Comparison of ENCODE assay signal across 9 cellular contexts in genomic region chr11:45332486-45332934, GRCh38. TPM values are rescaled to one million over a fixed set of nuclear protein-coding genes. Genes with fewer than 3 reads are reported as not detected.
DNase-seq lines count a peak whose midpoint lies in the region; ATAC-seq and TF ChIP-seq lines count a peak whose summit lies in the region.
"Had no signal": no experiment of that assay in that cellular context is flagged by ENCODE, and none has a peak within 500 bp of the region (broad histone marks: within the 10 kb centered on the region; RNA-seq: fewer than 3 reads in every experiment).

No MANE protein-coding gene starts in this region.

- H3K27ac ChIP-seq in CD8-positive, alpha-beta T cell (ENCODE audit: low read depth, low read length), result no peak overlapping the region
- H3K27ac ChIP-seq in HCT116 (ENCODE audit: low read depth, low read length), result no peak overlapping the region
- no peak overlapping the region for H3K27ac ChIP-seq in OCI-LY7 (ENCODE audit: low read depth, low read length, poor library complexity, severe bottlenecking)
- peak overlapping the region in 2 of 5 donors; percentile 56 to 57 for H3K27ac ChIP-seq in adrenal gland

- TF ChIP-seq RAD21 in HCT116 (IDR thresholded peaks at IDR 0.05; ENCODE audit: low read depth), result peak; percentile 75

- no peaks in the 10 kb centered on the region for H3K4me1 ChIP-seq in CD8-positive, alpha-beta T cell (ENCODE audit: insufficient read depth, low read length)
- peaks cover 6 to 16% of the 10 kb centered on the region in 2 experiments; a peak in 3 of 4 replicates for H3K4me1 ChIP-seq in HCT116 (ENCODE audit: control insufficient read depth in 1 of 2, insufficient read depth in 2 of 2, low read length in 2 of 2)
- H3K4me1 ChIP-seq in OCI-LY7 (ENCODE audit: insufficient read depth, low read length, poor library complexity, severe bottlenecking), result peaks cover 19% of the 10 kb centered on the region
- no peaks in the 10 kb centered on the region for H3K4me1 ChIP-seq in adrenal gland (replicated peaks in 1 of 2)

- H3K4me2 ChIP-seq in HCT116 (ENCODE audit: low read length) (peak overlapping the region; percentile 48), OCI-LY7 (ENCODE audit: low read length) (peak overlapping the region; percentile 43; the same call in 1 of the 2 replicates)

- peak overlapping the region; percentile 92 for H2AFZ ChIP-seq in HCT116 (ENCODE audit: low read depth, low read length, poor library complexity, severe bottlenecking)
- H2AFZ ChIP-seq in OCI-LY7 (ENCODE audit: low read length), result peak overlapping the region; percentile 96

- no peak overlapping the region for H3K27ac Mint-ChIP-seq in CD8-positive, alpha-beta T cell

- POLR2A ChIA-PET in CD8-positive, alpha-beta T cell (lab: Charles Lee), result no interaction called here
- POLR2A ChIA-PET in HCT116 (lab: Charles Lee) (no interaction called here), OCI-LY7 (lab: Charles Lee) (interaction anchor here (0.7 kb wide), 1 partner anchor 111 kb away, joined by 3 read pairs; no protein-coding TSS in a partner anchor)

- intact Hi-C loops in CD8-positive, alpha-beta T cell (cut with DNase I, micrococcal nuclease), result loop anchor here (1.0 to 2.0 kb wide), 2 partner anchors 222 to 396 kb away; no protein-coding TSS in a partner anchor
- intact Hi-C loops in HCT116 (cut with micrococcal nuclease), result loop anchor here (1.0 to 5.0 kb wide), 3 partner anchors 80 to 396 kb away; no protein-coding TSS in a partner anchor
- intact Hi-C loops in OCI-LY7 (cut with micrococcal nuclease; ENCODE audit: unreplicated experiment), result loop anchor here (1.0 to 2.0 kb wide), 3 partner anchors 40 to 222 kb away; no protein-coding TSS in a partner anchor
- intact Hi-C loops in adrenal gland (cut with DNase I), result loop anchor here (2.0 kb wide), 2 partner anchors 222 to 224 kb away; no protein-coding TSS in a partner anchor

- H3K9me3 ChIP-seq in CD8-positive, alpha-beta T cell (ENCODE audit: low read length), result no peaks in the 10 kb centered on the region
- H3K9me3 ChIP-seq in HCT116 (ENCODE audit: control insufficient read depth in 1 of 2, insufficient read depth in 1 of 2, low read depth in 1 of 2, low read length in 2 of 2) (no peaks in the 10 kb centered on the region), OCI-LY7 (ENCODE audit: low read length) (peaks cover 3% of the 10 kb centered on the region; the same call in 1 of the 2 replicates), adrenal gland (replicated peaks in 1 of 3) (no peaks in the 10 kb centered on the region)

- no peaks in the 10 kb centered on the region for H3K36me3 ChIP-seq in CD8-positive, alpha-beta T cell (ENCODE audit: insufficient read depth, low read length)
- H3K36me3 ChIP-seq in HCT116 (ENCODE audit: control insufficient read depth in 1 of 2, insufficient read depth in 2 of 2, low read length in 2 of 2) (no peaks in the 10 kb centered on the region), OCI-LY7 (ENCODE audit: insufficient read depth, low read length) (no peaks in the 10 kb centered on the region), adrenal gland (replicated peaks in 1 of 2) (no peaks in the 10 kb centered on the region)

- peak; percentile 93 for TF ChIP-seq CTCF in CD8-positive, alpha-beta T cell (IDR thresholded peaks at IDR 0.05)
- TF ChIP-seq CTCF in HCT116 (IDR thresholded peaks at IDR 0.05 in 2 of 3, conservative IDR thresholded peaks at IDR 0.05 in 1 of 3; ENCODE audit: borderline replicate concordance in 1 of 3, insufficient read depth in 1 of 3, low read depth in 2 of 3, low read length in 2 of 3) (peak; percentile 45 to 60 (median 56); a peak in 5 of 6 replicates), OCI-LY7 (conservative IDR thresholded peaks at IDR 0.05; ENCODE audit: low read length) (peak; percentile 80), adrenal gland (IDR thresholded peaks at IDR 0.05) (peak; percentile 34 to 86 (median 57))

- peaks cover 23% of the 10 kb centered on the region for H3K27me3 Mint-ChIP-seq in CD8-positive, alpha-beta T cell (ENCODE audit: low read depth)

- BruUV-seq in HCT116 (replicated peaks; lab: Mats Ljungman, UMichigan), result no TSS peak
- BruUV-seq in OCI-LY7 (replicated peaks; lab: Mats Ljungman, UMichigan), result no TSS peak

- ATAC-seq in CD8-positive, alpha-beta T cell, result peak; percentile 51
- ATAC-seq in HCT116 (peak; percentile 75), GM21526 (IDR thresholded peaks at IDR 0.05; ENCODE audit: low FRiP score, unreplicated experiment) (no peak), GM19452 (IDR thresholded peaks at IDR 0.05; ENCODE audit: unreplicated experiment) (no peak)

- no peak overlapping the region for H3K9ac ChIP-seq in HCT116 (ENCODE audit: low read length)

- H3K4me3 ChIP-seq in CD8-positive, alpha-beta T cell (ENCODE audit: low read depth, low read length), result no peak overlapping the region
- H3K4me3 ChIP-seq in HCT116 (replicated peaks in 1 of 2; ENCODE audit: low read depth in 1 of 2, low read length in 2 of 2), result no peak overlapping the region
- H3K4me3 ChIP-seq in OCI-LY7 (ENCODE audit: low read depth, low read length, poor library complexity, severe bottlenecking), result no peak overlapping the region
- H3K4me3 ChIP-seq in adrenal gland, result peak overlapping the region in 1 of 4 donors; percentile 21

- no peaks in the 10 kb centered on the region for H3K36me3 Mint-ChIP-seq in CD8-positive, alpha-beta T cell

- CTCF ChIA-PET in CD8-positive, alpha-beta T cell (lab: Charles Lee), result interaction anchor here (0.9 to 22.4 kb wide), 18 partner anchors 8 to 421 kb away, joined by 3 to 425 read pairs (median 4); no protein-coding TSS in a partner anchor
- CTCF ChIA-PET in HCT116 (lab: Charles Lee) (interaction anchor here (1.0 to 3.9 kb wide), 7 partner anchors 8 to 439 kb away, joined by 3 to 52 read pairs (median 6); no protein-coding TSS in a partner anchor), OCI-LY7 (lab: Charles Lee; ENCODE audit: unreplicated experiment) (interaction anchor here (0.9 kb wide), 1 partner anchor 222 kb away, joined by 4 read pairs; no protein-coding TSS in a partner anchor)

- H3K79me2 ChIP-seq in HCT116 (ENCODE audit: insufficient read depth, low read length), result no peaks in the 10 kb centered on the region
- no peaks in the 10 kb centered on the region for H3K79me2 ChIP-seq in OCI-LY7 (ENCODE audit: insufficient read depth, low read depth, low read length)

- no peaks in the 10 kb centered on the region for H3K9me2 ChIP-seq in HCT116 (ENCODE audit: insufficient read depth)
- no peaks in the 10 kb centered on the region for H3K9me2 ChIP-seq in OCI-LY7 (ENCODE audit: insufficient read depth, low read length)

- no peaks in the 10 kb centered on the region for H3K27me3 ChIP-seq in CD8-positive, alpha-beta T cell (ENCODE audit: insufficient read depth, low read length)
- no peaks in the 10 kb centered on the region for H3K27me3 ChIP-seq in HCT116 (ENCODE audit: insufficient read depth, low read length)
- no peaks in the 10 kb centered on the region for H3K27me3 ChIP-seq in adrenal gland

- peak in 4 of 7 experiments; percentile 23 to 58 (median 42) for DNase-seq in CD8-positive, alpha-beta T cell
- DNase-seq in HCT116 (ENCODE audit: low read depth, low spot score) (peak; percentile 29), OCI-LY7 (ENCODE audit: low spot score) (peak; percentile 56), adrenal gland (peak in 5 of 7 donors; percentile 24 to 63 (median 44)), hepatic stellate cell (ENCODE audit: low spot score) (peak; percentile 63)
- DNase-seq in stimulated activated CD4-positive, alpha-beta T cell treated with anti-CD3 and anti-CD28 coated beads, Interleukin-12 subunit alpha, Interleukin-12 subunit beta, amount 100 ng/mL, for 24 hours (ENCODE audit: low read depth in 2 of 2), result peak; percentile 12 to 22

- no peaks in the 10 kb centered on the region for H3K4me1 Mint-ChIP-seq in CD8-positive, alpha-beta T cell (ENCODE audit: low read depth)

- H3K4me3 Mint-ChIP-seq in CD8-positive, alpha-beta T cell, result no peak overlapping the region

- 13 to 17% (median 15%) methylated on average over 9 of the region's 9 CpGs for WGBS in adrenal gland, 4 donors

- TF ChIP-seq POLR2A in HCT116 (IDR thresholded peaks at IDR 0.05; ENCODE audit: borderline replicate concordance, extremely low read depth, insufficient read depth, insufficient read length), result no peak
- TF ChIP-seq POLR2A in adrenal gland (IDR thresholded peaks at IDR 0.05), result no peak

- RAD21 ChIA-PET in HCT116 (lab: Charles Lee; ENCODE audit: low non-redundant PET in 1 of 2, low total read pairs in 2 of 2, uncharacterized antibody in 2 of 2, unreplicated experiment in 2 of 2), result no interaction called here

- H4K20me1 ChIP-seq in HCT116 (ENCODE audit: insufficient read depth), result no peaks in the 10 kb centered on the region
- H4K20me1 ChIP-seq in OCI-LY7 (ENCODE audit: insufficient read depth, low read length), result no peaks in the 10 kb centered on the region

- H3K9me3 Mint-ChIP-seq in CD8-positive, alpha-beta T cell, result no peaks in the 10 kb centered on the region

TF ChIP-seq in HCT116, 20 proteins besides CTCF, POLR2A, EP300 and RAD21 (continues in another document):
- TF ChIP-seq TCF7L2 (IDR thresholded peaks at IDR 0.05; ENCODE audit: borderline replicate concordance, extremely low read depth, insufficient read depth, insufficient read length) (no peak), JUND (IDR thresholded peaks at IDR 0.05) (no peak), CBX3 (IDR thresholded peaks at IDR 0.05; ENCODE audit: low read depth) (no peak), EGR1 (IDR thresholded peaks at IDR 0.05; ENCODE audit: low read depth) (no peak), YY1 (IDR thresholded peaks at IDR 0.05; ENCODE audit: extremely low read depth, insufficient replicate concordance, low read depth, low read length) (no peak), EZH2phosphoT487 (IDR thresholded peaks at IDR 0.05; ENCODE audit: borderline replicate concordance) (no peak)

RNA-seq across cellular contexts. Expression of gene SYT13, which starts 46.4 kb away (rescaled TPM):
- total RNA-seq in CD8-positive, alpha-beta T cell, result not detected
- total RNA-seq in HCT116 (2021; ENCODE audit: unreplicated experiment), result 1.4 TPM
- polyA plus RNA-seq in HCT116 (2012), result 1.2 and 1.4 TPM in 2 replicates
- not detected in 2 replicates for total RNA-seq in OCI-LY7 (2014; rRNA removed; shearing (Covaris generic))
- total RNA-seq in OCI-LY7 (2022), result not detected in 2 replicates
- total RNA-seq in adrenal gland, result 1 to 10 TPM in 3 of 8 donors, under 1 TPM in 1, not detected in 4; 0.50 to 6.6 (median 3.2) TPM
- polyA plus RNA-seq in adrenal gland, result 1 to 10 TPM in 2 of 3 donors, under 1 TPM in 1; 0.54 to 6.0 (median 1.8) TPM
- total RNA-seq: LHCN-M2 had no signal

Comparison
In these comparisons a context has a peak if more than half of its experiments do, and no peak if none do; other contexts are left out.
1. ATAC-seq: peak in CD8-positive, alpha-beta T cell (single experiment) and HCT116 (single experiment); none in GM21526 (single experiment) and GM19452 (single experiment).
2. Peak in every context shown above with its lines, with median percentiles within 50 percentile points of each other: DNase-seq and CTCF ChIP-seq.